8 cellular contexts compared by ENCODE assay signal in the genomic region with DNA sequence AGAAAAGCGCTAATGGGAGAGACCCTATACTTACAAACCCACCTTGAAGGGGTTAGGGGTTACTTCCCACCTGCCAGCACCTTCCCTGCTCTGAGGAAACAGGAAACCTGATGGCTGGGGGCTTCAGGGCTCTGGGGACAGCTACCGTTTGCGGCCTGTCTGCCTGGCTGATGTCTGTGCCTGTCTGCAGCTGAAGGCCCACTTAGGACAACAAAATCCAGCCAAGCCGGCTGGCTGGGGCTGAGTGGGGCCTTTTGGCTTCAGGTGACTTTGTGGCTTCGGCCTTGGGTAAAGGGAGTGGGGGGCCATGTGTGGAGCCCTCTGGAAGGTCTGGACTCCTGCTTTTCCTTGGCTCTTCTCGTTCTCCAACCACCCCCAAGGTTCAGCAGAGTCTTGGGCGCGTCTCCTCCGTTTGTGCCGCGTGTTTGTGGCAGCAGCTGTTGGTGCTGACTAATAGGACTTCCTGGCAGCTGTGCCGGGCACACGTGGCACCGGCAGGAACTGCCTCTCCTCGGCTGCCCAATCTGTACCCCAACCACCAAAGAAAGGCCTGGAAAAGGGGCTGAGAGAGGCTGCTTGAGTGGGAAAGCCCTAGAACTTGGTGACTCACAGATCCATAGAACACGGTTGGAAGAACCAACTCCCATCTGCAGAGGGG.
DNase-seq lines count a peak whose midpoint lies in the region; ATAC-seq, FAIRE-seq and TF ChIP-seq lines count a peak whose summit lies in the region.

No MANE protein-coding gene starts in this region.

- H3K9ac ChIP-seq in kidney (ENCODE audit: low read length in 2 of 2), result peak overlapping the region in 1 of 2 donors; percentile 40

- ATAC-seq in GM18909 (IDR thresholded peaks at IDR 0.05; ENCODE audit: poor library complexity, unreplicated experiment) (peak; percentile 42), HG03039 (IDR thresholded peaks at IDR 0.05; ENCODE audit: unreplicated experiment) (no peak), HG03439 (IDR thresholded peaks at IDR 0.05; ENCODE audit: unreplicated experiment) (no peak)

- no peak overlapping the region for H3K4me3 ChIP-seq in kidney (ENCODE audit: low read length in 2 of 2)
- H3K4me3 ChIP-seq in vagina, result no peak overlapping the region

- no peak for TF ChIP-seq CTCF in kidney (IDR thresholded peaks at IDR 0.05; ENCODE audit: borderline replicate concordance, extremely low read depth, insufficient read depth)
- no peak for TF ChIP-seq CTCF in vagina (IDR thresholded peaks at IDR 0.05)

- no peaks in the 10 kb centered on the region for H3K36me3 ChIP-seq in kidney (ENCODE audit: control insufficient read depth in 1 of 2, insufficient read depth in 2 of 2, low read length in 2 of 2)
- H3K36me3 ChIP-seq in vagina, result no peaks in the 10 kb centered on the region

- no peak for TF ChIP-seq POLR2A in vagina (IDR thresholded peaks at IDR 0.05)

- H3K9me3 ChIP-seq in kidney (ENCODE audit: control insufficient read depth in 1 of 2, low read length in 2 of 2), result no peaks in the 10 kb centered on the region
- no peaks in the 10 kb centered on the region for H3K9me3 ChIP-seq in vagina

- intact Hi-C loops in kidney (cut with DNase I) (no loop called here), vagina (cut with DNase I) (no loop called here)

- DNase-seq in RPMI7951 (ENCODE audit: low read depth) (peak; percentile 91), kidney (peak; percentile 88), vagina (ENCODE audit: extremely low spot score in 2 of 2) (no peak)
- peak; percentile 69 for DNase-seq in activated naive CD4-positive, alpha-beta T cell treated with anti-CD3 and anti-CD28 coated beads, Interleukin-2, amount 50 U/mL, for 16 hours
- DNase-seq in stimulated activated CD8-positive, alpha-beta memory T cell treated with anti-CD3 and anti-CD28 coated beads, Interleukin-4, amount 100 ng/mL, for 24 hours (ENCODE audit: low read depth), result peak; percentile 40

- H3K27ac ChIP-seq in kidney (ENCODE audit: low read depth in 2 of 2, low read length in 2 of 2), result peak overlapping the region in 1 of 2 donors; percentile 74
- no peak overlapping the region for H3K27ac ChIP-seq in vagina

- no peak for FAIRE-seq in kidney (lab: Jason Lieb, UNC)

- H3K4me1 ChIP-seq in kidney (ENCODE audit: control insufficient read depth in 1 of 2, insufficient read depth in 1 of 2, low read depth in 1 of 2, low read length in 2 of 2), result peaks cover 27 to 49% of the 10 kb centered on the region in 2 donors
- peaks cover 31% of the 10 kb centered on the region for H3K4me1 ChIP-seq in vagina

- H3K27me3 ChIP-seq in vagina, result no peaks in the 10 kb centered on the region

Comparison
In these comparisons a context has a peak if more than half of its experiments do, and no peak if none do; other contexts are left out.
1. DNase-seq: peak in RPMI7951 (single experiment), activated naive CD4-positive, alpha-beta T cell treated with anti-CD3 and anti-CD28 coated beads, Interleukin-2, amount 50 U/mL, for 16 hours (single experiment), kidney (single experiment) and stimulated activated CD8-positive, alpha-beta memory T cell treated with anti-CD3 and anti-CD28 coated beads, Interleukin-4, amount 100 ng/mL, for 24 hours (single experiment); none in vagina (0 of 2).